1 cellular context compared by ENCODE assay signal in the genomic region with DNA sequence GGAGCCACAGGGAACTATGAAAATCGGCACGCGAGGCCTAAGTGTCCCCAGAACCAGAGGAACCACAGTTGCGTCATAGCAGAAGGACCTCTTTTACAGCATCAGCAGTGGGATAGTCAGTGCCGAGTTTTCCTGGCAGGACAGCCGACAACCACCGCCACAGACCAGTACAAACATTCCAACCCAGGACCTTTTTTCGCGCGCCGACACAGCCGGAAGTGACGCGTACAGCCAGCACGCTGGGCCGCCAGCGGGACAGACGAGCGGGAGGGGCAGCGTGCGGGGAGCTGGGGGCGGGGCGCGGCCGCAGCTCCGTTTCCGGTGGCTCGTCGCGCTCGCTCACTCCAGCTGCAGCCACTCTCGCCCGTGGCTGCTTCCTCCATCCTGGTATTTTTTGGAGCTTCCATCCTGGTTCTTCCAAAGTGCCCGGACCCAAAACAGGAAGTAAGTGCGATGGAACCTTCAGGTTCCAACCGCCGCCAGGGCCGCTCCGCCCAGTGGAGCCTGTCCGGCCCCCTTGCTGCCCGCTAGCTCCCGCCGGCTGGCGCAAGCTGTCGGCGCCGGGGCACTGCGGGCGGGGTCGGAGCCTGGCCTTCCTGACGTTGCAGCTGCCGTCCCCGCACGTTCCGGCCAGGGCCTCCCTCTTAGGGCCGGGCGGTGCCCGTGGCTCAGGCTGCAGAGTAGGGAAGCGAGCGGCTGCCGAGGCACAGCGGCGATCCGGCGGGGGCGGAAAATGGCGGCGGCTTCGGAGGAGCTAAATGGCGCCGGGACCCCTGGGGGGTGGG.
TF ChIP-seq lines count a peak whose summit lies in the region.

A gene with protein sequence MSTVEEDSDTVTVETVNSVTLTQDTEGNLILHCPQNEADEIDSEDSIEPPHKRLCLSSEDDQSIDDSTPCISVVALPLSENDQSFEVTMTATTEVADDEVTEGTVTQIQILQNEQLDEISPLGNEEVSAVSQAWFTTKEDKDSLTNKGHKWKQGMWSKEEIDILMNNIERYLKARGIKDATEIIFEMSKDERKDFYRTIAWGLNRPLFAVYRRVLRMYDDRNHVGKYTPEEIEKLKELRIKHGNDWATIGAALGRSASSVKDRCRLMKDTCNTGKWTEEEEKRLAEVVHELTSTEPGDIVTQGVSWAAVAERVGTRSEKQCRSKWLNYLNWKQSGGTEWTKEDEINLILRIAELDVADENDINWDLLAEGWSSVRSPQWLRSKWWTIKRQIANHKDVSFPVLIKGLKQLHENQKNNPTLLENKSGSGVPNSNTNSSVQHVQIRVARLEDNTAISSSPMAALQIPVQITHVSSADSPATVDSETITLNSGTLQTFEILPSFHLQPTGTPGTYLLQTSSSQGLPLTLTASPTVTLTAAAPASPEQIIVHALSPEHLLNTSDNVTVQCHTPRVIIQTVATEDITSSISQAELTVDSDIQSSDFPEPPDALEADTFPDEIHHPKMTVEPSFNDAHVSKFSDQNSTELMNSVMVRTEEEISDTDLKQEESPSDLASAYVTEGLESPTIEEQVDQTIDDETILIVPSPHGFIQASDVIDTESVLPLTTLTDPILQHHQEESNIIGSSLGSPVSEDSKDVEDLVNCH (plus strand): TSS at position 342 of the 785 bp plus-strand sequence. CDS start 12,489 bp downstream, outside the sequence.

TF ChIP-seq in HCT116, 20 proteins besides CTCF, POLR2A, EP300 and RAD21 (continued from another document):
- TF ChIP-seq POLR2AphosphoS5 (IDR thresholded peaks at IDR 0.05; ENCODE audit: low read depth, low read length) (peak; percentile 90), YY1 (IDR thresholded peaks at IDR 0.05; ENCODE audit: extremely low read depth, insufficient replicate concordance, low read depth, low read length) (peak; percentile 92), EZH2phosphoT487 (IDR thresholded peaks at IDR 0.05; ENCODE audit: borderline replicate concordance) (no peak), ZFX (IDR thresholded peaks at IDR 0.05) (peak; percentile 72), SIN3A (IDR thresholded peaks at IDR 0.05; ENCODE audit: low read depth) (peak; percentile 96)
- TF ChIP-seq, protein P1, sequence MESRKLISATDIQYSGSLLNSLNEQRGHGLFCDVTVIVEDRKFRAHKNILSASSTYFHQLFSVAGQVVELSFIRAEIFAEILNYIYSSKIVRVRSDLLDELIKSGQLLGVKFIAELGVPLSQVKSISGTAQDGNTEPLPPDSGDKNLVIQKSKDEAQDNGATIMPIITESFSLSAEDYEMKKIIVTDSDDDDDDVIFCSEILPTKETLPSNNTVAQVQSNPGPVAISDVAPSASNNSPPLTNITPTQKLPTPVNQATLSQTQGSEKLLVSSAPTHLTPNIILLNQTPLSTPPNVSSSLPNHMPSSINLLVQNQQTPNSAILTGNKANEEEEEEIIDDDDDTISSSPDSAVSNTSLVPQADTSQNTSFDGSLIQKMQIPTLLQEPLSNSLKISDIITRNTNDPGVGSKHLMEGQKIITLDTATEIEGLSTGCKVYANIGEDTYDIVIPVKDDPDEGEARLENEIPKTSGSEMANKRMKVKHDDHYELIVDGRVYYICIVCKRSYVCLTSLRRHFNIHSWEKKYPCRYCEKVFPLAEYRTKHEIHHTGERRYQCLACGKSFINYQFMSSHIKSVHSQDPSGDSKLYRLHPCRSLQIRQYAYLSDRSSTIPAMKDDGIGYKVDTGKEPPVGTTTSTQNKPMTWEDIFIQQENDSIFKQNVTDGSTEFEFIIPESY (IDR thresholded peaks at IDR 0.05; ENCODE audit: extremely low read depth, insufficient replicate concordance, low read length): peak; percentile 11
- TF ChIP-seq, protein P2, sequence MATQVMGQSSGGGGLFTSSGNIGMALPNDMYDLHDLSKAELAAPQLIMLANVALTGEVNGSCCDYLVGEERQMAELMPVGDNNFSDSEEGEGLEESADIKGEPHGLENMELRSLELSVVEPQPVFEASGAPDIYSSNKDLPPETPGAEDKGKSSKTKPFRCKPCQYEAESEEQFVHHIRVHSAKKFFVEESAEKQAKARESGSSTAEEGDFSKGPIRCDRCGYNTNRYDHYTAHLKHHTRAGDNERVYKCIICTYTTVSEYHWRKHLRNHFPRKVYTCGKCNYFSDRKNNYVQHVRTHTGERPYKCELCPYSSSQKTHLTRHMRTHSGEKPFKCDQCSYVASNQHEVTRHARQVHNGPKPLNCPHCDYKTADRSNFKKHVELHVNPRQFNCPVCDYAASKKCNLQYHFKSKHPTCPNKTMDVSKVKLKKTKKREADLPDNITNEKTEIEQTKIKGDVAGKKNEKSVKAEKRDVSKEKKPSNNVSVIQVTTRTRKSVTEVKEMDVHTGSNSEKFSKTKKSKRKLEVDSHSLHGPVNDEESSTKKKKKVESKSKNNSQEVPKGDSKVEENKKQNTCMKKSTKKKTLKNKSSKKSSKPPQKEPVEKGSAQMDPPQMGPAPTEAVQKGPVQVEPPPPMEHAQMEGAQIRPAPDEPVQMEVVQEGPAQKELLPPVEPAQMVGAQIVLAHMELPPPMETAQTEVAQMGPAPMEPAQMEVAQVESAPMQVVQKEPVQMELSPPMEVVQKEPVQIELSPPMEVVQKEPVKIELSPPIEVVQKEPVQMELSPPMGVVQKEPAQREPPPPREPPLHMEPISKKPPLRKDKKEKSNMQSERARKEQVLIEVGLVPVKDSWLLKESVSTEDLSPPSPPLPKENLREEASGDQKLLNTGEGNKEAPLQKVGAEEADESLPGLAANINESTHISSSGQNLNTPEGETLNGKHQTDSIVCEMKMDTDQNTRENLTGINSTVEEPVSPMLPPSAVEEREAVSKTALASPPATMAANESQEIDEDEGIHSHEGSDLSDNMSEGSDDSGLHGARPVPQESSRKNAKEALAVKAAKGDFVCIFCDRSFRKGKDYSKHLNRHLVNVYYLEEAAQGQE (IDR thresholded peaks at IDR 0.05; ENCODE audit: low read depth): no peak
- TF ChIP-seq, protein P3, sequence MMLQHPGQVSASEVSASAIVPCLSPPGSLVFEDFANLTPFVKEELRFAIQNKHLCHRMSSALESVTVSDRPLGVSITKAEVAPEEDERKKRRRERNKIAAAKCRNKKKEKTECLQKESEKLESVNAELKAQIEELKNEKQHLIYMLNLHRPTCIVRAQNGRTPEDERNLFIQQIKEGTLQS (IDR thresholded peaks at IDR 0.05): no peak
